26 cellular contexts compared by ENCODE assay signal in genomic region chr2:31277621-31278020, GRCh38. TPM values are rescaled to one million over a fixed set of nuclear protein-coding genes. Genes with fewer than 3 reads are reported as not detected.
DNase-seq lines count a peak whose midpoint lies in the region; ATAC-seq, FAIRE-seq and TF ChIP-seq lines count a peak whose summit lies in the region.
"Had no signal": no experiment of that assay in that cellular context is flagged by ENCODE, and none has a peak within 500 bp of the region (broad histone marks: within the 10 kb centered on the region; RNA-seq: fewer than 3 reads in every experiment).

No MANE protein-coding gene starts in this region.

- ATAC-seq in right lobe of liver (peak in 3 of 4 donors; percentile 13 to 31 (median 28)), HepG2 (no peak), GM21447 (IDR thresholded peaks at IDR 0.05; ENCODE audit: unreplicated experiment) (no peak)

- dilution Hi-C loops in endothelial cell of umbilical vein (cut with MboI; ENCODE audit: extremely low pct_ligation_motif_present, low sequenced_read_pairs), result no loop called here

- in situ Hi-C loops in HepG2 (cut with HindIII; ENCODE audit: extremely low pct_ligation_motif_present, low pct_unique_long_range_greater_than_20kb) (no loop called here), GM13977 (cut with MboI; ENCODE audit: low pct_unique_long_range_greater_than_20kb, low sequenced_read_pairs, unreplicated experiment) (no loop called here)

- H3K79me2 ChIP-seq in HepG2 (ENCODE audit: insufficient read depth, low read length) (no peaks in the 10 kb centered on the region), endothelial cell of umbilical vein (ENCODE audit: control insufficient read depth, insufficient read depth, low read length) (no peaks in the 10 kb centered on the region)

- no peak for TF ChIP-seq POLR2A in right lobe of liver (IDR thresholded peaks at IDR 0.05)
- no peak for TF ChIP-seq POLR2A in HepG2 (IDR thresholded peaks at IDR 0.05; ENCODE audit: insufficient read depth in 1 of 2, low read depth in 2 of 2, low read length in 2 of 2)
- no peak for TF ChIP-seq POLR2A in endothelial cell of umbilical vein (IDR thresholded peaks at IDR 0.05; ENCODE audit: low read depth, low read length)

- no peak overlapping the region for H3K27ac ChIP-seq in right lobe of liver
- no peak overlapping the region for H3K27ac ChIP-seq in HepG2 (ENCODE audit: extremely low read length, insufficient read depth, low read length)
- H3K27ac ChIP-seq in endothelial cell of umbilical vein (ENCODE audit: insufficient read depth, low read depth, low read length), result no peak overlapping the region
- H3K27ac ChIP-seq: BLaER1 had no signal

- H3K4me3 Mint-ChIP-seq in mesothelial cell of epicardium, result no peak overlapping the region
- H3K4me3 Mint-ChIP-seq: CD14-positive monocyte; CD4-positive, alpha-beta memory T cell; CD4-positive, CD25-positive, alpha-beta regulatory T cell; CD8-positive, alpha-beta memory T cell had no signal

- H3K27me3 ChIP-seq in right lobe of liver (no peaks in the 10 kb centered on the region), HepG2 (ENCODE audit: control insufficient read depth in 1 of 2, insufficient read depth in 2 of 2, low read length in 2 of 2) (no peaks in the 10 kb centered on the region; a peak in 1 of 5 replicates), endothelial cell of umbilical vein (ENCODE audit: control insufficient read depth in 2 of 2, insufficient read depth in 2 of 2, low read length in 2 of 2) (peaks cover 0 to 2% of the 10 kb centered on the region in 2 experiments)
- H3K27me3 ChIP-seq: BE2C, BLaER1 had no signal

- H2AFZ ChIP-seq in HepG2 (ENCODE audit: low read length), result no peak overlapping the region
- H2AFZ ChIP-seq in endothelial cell of umbilical vein (ENCODE audit: low read depth, low read length), result no peak overlapping the region

- peaks cover 38% of the 10 kb centered on the region for H3K4me1 Mint-ChIP-seq in mesothelial cell of epicardium
- H3K4me1 Mint-ChIP-seq: CD14-positive monocyte; CD4-positive, CD25-positive, alpha-beta regulatory T cell; CD8-positive, alpha-beta memory T cell had no signal

- H3K27me3 Mint-ChIP-seq in mesothelial cell of epicardium (ENCODE audit: low read depth), result no peaks in the 10 kb centered on the region
- H3K27me3 Mint-ChIP-seq: CD4-positive, CD25-positive, alpha-beta regulatory T cell had no signal

- TF ChIP-seq CTCF in right lobe of liver (IDR thresholded peaks at IDR 0.05) (no peak), HepG2 (CRISPR knock-in tag; IDR thresholded peaks at IDR 0.05) (no peak), endothelial cell of umbilical vein (IDR thresholded peaks at IDR 0.05; ENCODE audit: extremely low read depth in 1 of 2, insufficient read depth in 1 of 2, low read depth in 1 of 2, low read length in 2 of 2) (no peak), mesothelial cell of epicardium (IDR thresholded peaks at IDR 0.05; ENCODE audit: unreplicated experiment) (no peak), GM13977 (IDR thresholded peaks at IDR 0.05; ENCODE audit: extremely low read depth, insufficient read depth, missing control alignments) (no peak)

- H3K36me3 ChIP-seq in right lobe of liver (no peaks in the 10 kb centered on the region), HepG2 (replicated peaks in 1 of 2; ENCODE audit: control insufficient read depth in 1 of 2, insufficient read depth in 2 of 2, low read length in 2 of 2) (no peaks in the 10 kb centered on the region), endothelial cell of umbilical vein (ENCODE audit: control insufficient read depth in 2 of 2, extremely low read depth in 1 of 2, insufficient read depth in 2 of 2, low read length in 2 of 2) (no peaks in the 10 kb centered on the region)
- H3K36me3 ChIP-seq: BE2C, BLaER1 had no signal

- POLR2A ChIA-PET in HepG2 (lab: Yijun Ruan, JAX) (no interaction called here), endothelial cell of umbilical vein (lab: Charles Lee) (no interaction called here)

- CTCF ChIA-PET in HepG2 (lab: Yijun Ruan, JAX; ENCODE audit: low intra/inter-chr PET ratio, low total read pairs) (no interaction called here), endothelial cell of umbilical vein (lab: Charles Lee) (no interaction called here)

- H4K20me1 ChIP-seq in HepG2 (ENCODE audit: insufficient read depth, low read length) (no peaks in the 10 kb centered on the region), endothelial cell of umbilical vein (replicated peaks; ENCODE audit: control insufficient read depth, extremely low read depth, insufficient read depth, low read length) (no peaks in the 10 kb centered on the region)
- H4K20me1 ChIP-seq: BLaER1 had no signal

- H3K4me3 ChIP-seq in right lobe of liver, result no peak overlapping the region
- no peak overlapping the region for H3K4me3 ChIP-seq in HepG2 (replicated peaks in 1 of 3; ENCODE audit: insufficient read depth in 1 of 3, low read depth in 2 of 3, low read length in 3 of 3)
- H3K4me3 ChIP-seq in endothelial cell of umbilical vein (replicated peaks in 1 of 3; ENCODE audit: insufficient read depth in 1 of 3, low read depth in 1 of 3, low read length in 3 of 3), result no peak overlapping the region
- H3K4me3 ChIP-seq: BLaER1 had no signal

- 55% methylated on average over 4 of the region's 4 CpGs for WGBS in right lobe of liver (ENCODE audit: insufficient coverage, low coverage, low lambda C conversion rate, missing lambda C conversion rate)
- 7% methylated on average over 4 of the region's 4 CpGs for WGBS in HepG2 (ENCODE audit: low lambda C conversion rate)

- H3K9me3 Mint-ChIP-seq in mesothelial cell of epicardium, result no peaks in the 10 kb centered on the region
- H3K9me3 Mint-ChIP-seq: CD14-positive monocyte; CD8-positive, alpha-beta memory T cell had no signal

- TF ChIP-seq EP300 in HepG2 (IDR thresholded peaks at IDR 0.05; ENCODE audit: low read depth in 2 of 2, low read length in 2 of 2) (no peak), HepG2 (CRISPR knock-in tag; IDR thresholded peaks at IDR 0.05; ENCODE audit: borderline replicate concordance) (no peak)

- DNase-seq in right lobe of liver (no peak), HepG2 (ENCODE audit: low spot score) (no peak), endothelial cell of umbilical vein (ENCODE audit: low read depth, low spot score) (peak; percentile 26), mesothelial cell of epicardium (ENCODE audit: low spot score in 2 of 2, unreplicated experiment in 2 of 2) (no peak), GM13977 (ENCODE audit: low spot score) (no peak), hepatic stellate cell (ENCODE audit: low spot score) (no peak)
- DNase-seq: 8988T; ACHN; BE2C; C1 segment of cervical spinal cord; CD4-positive, alpha-beta memory T cell; CD4-positive, CD25-positive, alpha-beta regulatory T cell; CD8-positive, alpha-beta memory T cell; COR-L47; DMS 273 treated with DMSO at 0.1 percent for 48 hours; DMS153; DMS53; DMS79 treated with DMSO at 0.1 percent for 48 hours; GF-D8 had no signal

- H3K9me3 ChIP-seq in right lobe of liver, result no peaks in the 10 kb centered on the region
- no peaks in the 10 kb centered on the region for H3K9me3 ChIP-seq in HepG2 (ENCODE audit: low read length)
- no peaks in the 10 kb centered on the region for H3K9me3 ChIP-seq in endothelial cell of umbilical vein (replicated peaks; ENCODE audit: control insufficient read depth, insufficient read depth, low read length)
- H3K9me3 ChIP-seq: BE2C, BLaER1 had no signal

- no peak for FAIRE-seq in HepG2 (lab: Jason Lieb, UNC)
- FAIRE-seq in endothelial cell of umbilical vein (lab: Jason Lieb, UNC), result peak; percentile 48
- FAIRE-seq: A204.1, G401.6, GM12891, GM18507 had no signal

- H3K4me1 ChIP-seq in right lobe of liver (peaks cover 0 to 3% (median 0%) of the 10 kb centered on the region in 4 donors), HepG2 (ENCODE audit: insufficient read depth, low read length) (no peaks in the 10 kb centered on the region), endothelial cell of umbilical vein (ENCODE audit: control insufficient read depth, extremely low read depth, insufficient read depth, low read length) (peaks cover 6% of the 10 kb centered on the region)
- H3K4me1 ChIP-seq: BE2C had no signal

- H3K27ac Mint-ChIP-seq in mesothelial cell of epicardium, result peak overlapping the region; percentile 29
- H3K27ac Mint-ChIP-seq: CD14-positive monocyte; CD4-positive, alpha-beta memory T cell; CD4-positive, CD25-positive, alpha-beta regulatory T cell had no signal

- no peak for TF ChIP-seq RAD21 in HepG2 (CRISPR knock-in tag; IDR thresholded peaks at IDR 0.05)

- H3K9ac ChIP-seq in HepG2 (ENCODE audit: insufficient read depth, low read depth, low read length), result no peak overlapping the region
- no peak overlapping the region for H3K9ac ChIP-seq in endothelial cell of umbilical vein (replicated peaks; ENCODE audit: extremely low read depth, insufficient read depth, low read length)
- H3K9ac ChIP-seq: BLaER1 had no signal

- no peak overlapping the region for H3K4me2 ChIP-seq in HepG2 (ENCODE audit: low read depth, low read length)
- H3K4me2 ChIP-seq in endothelial cell of umbilical vein (ENCODE audit: insufficient read depth, low read length), result no peak overlapping the region
- H3K4me2 ChIP-seq: BLaER1 had no signal

- H3K9me1 ChIP-seq in endothelial cell of umbilical vein (replicated peaks; ENCODE audit: control insufficient read depth, extremely low read depth, insufficient read depth, low read length), result no peaks in the 10 kb centered on the region

- H3K36me3 Mint-ChIP-seq in mesothelial cell of epicardium, result no peaks in the 10 kb centered on the region
- H3K36me3 Mint-ChIP-seq: CD14-positive monocyte; CD4-positive, alpha-beta memory T cell; CD4-positive, CD25-positive, alpha-beta regulatory T cell; CD8-positive, alpha-beta memory T cell had no signal

- intact Hi-C loops in right lobe of liver (cut with DNase I) (no loop called here), HepG2 (cut with micrococcal nuclease; ENCODE audit: unreplicated experiment) (no loop called here), endothelial cell of umbilical vein (cut with micrococcal nuclease) (no loop called here)

- no TSS peak for BruUV-seq in HepG2 (replicated peaks; lab: Mats Ljungman, UMichigan)
- BruUV-seq in endothelial cell of umbilical vein (replicated peaks; lab: Mats Ljungman, UMichigan), result no TSS peak

RNA-seq across cellular contexts. Expression of gene EHD3, which starts 43.7 kb away (rescaled TPM):
- total RNA-seq in right lobe of liver (10 to 100 TPM in 1 of 6 experiments, 1 to 10 TPM in 5; 4.0 to 10.6 (median 7.6) TPM), HepG2 (2016; rRNA removed; fragmentation: Illumina TruSeq; extraction: Trizol) (0.69 and 0.70 TPM in 2 replicates), endothelial cell of umbilical vein (10.7 and 12.1 TPM in 2 replicates), mesothelial cell of epicardium (12.7 to 13.2 TPM (median 12.9 TPM) in 3 replicates)
- 0.09 and 0.20 TPM in 2 replicates for total RNA-seq in HepG2 (2016; cell fraction: cytosol; rRNA removed; fragmentation: Illumina TruSeq; extraction: Trizol; ENCODE audit: low read depth)
- total RNA-seq in HepG2 (2016; cell fraction: insoluble cytoplasmic fraction; rRNA removed; fragmentation: Illumina TruSeq; extraction: Trizol), result 0.58 and 0.71 TPM in 2 replicates
- total RNA-seq in HepG2 (2016; cell fraction: membrane; rRNA removed; fragmentation: Illumina TruSeq; extraction: Trizol), result 0.37 and 0.52 TPM in 2 replicates
- 0.40 and 0.47 TPM in 2 replicates for total RNA-seq in HepG2 (2016; cell fraction: nucleus; rRNA removed; fragmentation: Illumina TruSeq; extraction: Trizol)
- polyA plus RNA-seq in HepG2 (2011; rRNA removed) (0.20 and 0.27 TPM in 2 replicates), endothelial cell of umbilical vein (6.5 and 6.9 TPM in 2 replicates)
- polyA plus RNA-seq in HepG2 (2011; cell fraction: cytosol; rRNA removed), result 0.23 and 0.31 TPM in 2 replicates
- polyA plus RNA-seq in HepG2 (2011; cell fraction: nucleus; rRNA removed), result 0.18 and 0.23 TPM in 2 replicates
- polyA plus RNA-seq in HepG2 (2012), result 0.13 and 0.23 TPM in 2 replicates
- polyA plus RNA-seq in HepG2 (2016; cell fraction: cytosol; fragmentation: Illumina TruSeq; extraction: Trizol; ENCODE audit: low read depth), result 0.08 and 0.10 TPM in 2 replicates
- polyA plus RNA-seq in HepG2 (2016; cell fraction: insoluble cytoplasmic fraction; fragmentation: Illumina TruSeq; extraction: Trizol; ENCODE audit: low read depth), result 0.62 and 0.74 TPM in 2 replicates
- 0.17 and 0.27 TPM in 2 replicates for polyA plus RNA-seq in HepG2 (2016; cell fraction: membrane; fragmentation: Illumina TruSeq; extraction: Trizol; ENCODE audit: low read depth)
- polyA plus RNA-seq in HepG2 (2016; cell fraction: nucleus; fragmentation: Illumina TruSeq; extraction: Trizol; ENCODE audit: insufficient read depth, low read depth), result 0.48 and 0.56 TPM in 2 replicates
- 0.05 and 0.70 TPM in 2 replicates for polyA minus RNA-seq in HepG2 (2011; rRNA and poly(A)+ RNA removed; ENCODE audit: low replicate concordance)
- 0.30 TPM in 1 of 2 replicates, not detected in the other for polyA minus RNA-seq in HepG2 (2011; cell fraction: cytosol; rRNA and poly(A)+ RNA removed)
- 0.26 and 0.50 TPM in 2 replicates for polyA minus RNA-seq in HepG2 (2011; cell fraction: nucleus; rRNA and poly(A)+ RNA removed)
- polyA plus RNA-seq in endothelial cell of umbilical vein (2011; cell fraction: cytosol; rRNA removed), result 4.8 and 5.6 TPM in 2 replicates
- 3.4 and 3.8 TPM in 2 replicates for polyA plus RNA-seq in endothelial cell of umbilical vein (2011; cell fraction: nucleus; rRNA removed)
- polyA plus RNA-seq in endothelial cell of umbilical vein (2012), result 3.3 and 5.9 TPM in 2 replicates
- 10.5 and 11.9 TPM in 2 replicates for polyA minus RNA-seq in endothelial cell of umbilical vein
- polyA minus RNA-seq in endothelial cell of umbilical vein (2011; cell fraction: cytosol; rRNA and poly(A)+ RNA removed), result not detected
- polyA minus RNA-seq in endothelial cell of umbilical vein (2011; cell fraction: nucleus; rRNA and poly(A)+ RNA removed), result 3.1 and 3.7 TPM in 2 replicates

Comparison
In these comparisons a context has a peak if more than half of its experiments do, and no peak if none do; other contexts are left out.
1. ATAC-seq: peak in right lobe of liver (3 of 4); none in HepG2 (single experiment) and GM21447 (single experiment).